3 cellular contexts compared by ENCODE assay signal in the genomic region with DNA sequence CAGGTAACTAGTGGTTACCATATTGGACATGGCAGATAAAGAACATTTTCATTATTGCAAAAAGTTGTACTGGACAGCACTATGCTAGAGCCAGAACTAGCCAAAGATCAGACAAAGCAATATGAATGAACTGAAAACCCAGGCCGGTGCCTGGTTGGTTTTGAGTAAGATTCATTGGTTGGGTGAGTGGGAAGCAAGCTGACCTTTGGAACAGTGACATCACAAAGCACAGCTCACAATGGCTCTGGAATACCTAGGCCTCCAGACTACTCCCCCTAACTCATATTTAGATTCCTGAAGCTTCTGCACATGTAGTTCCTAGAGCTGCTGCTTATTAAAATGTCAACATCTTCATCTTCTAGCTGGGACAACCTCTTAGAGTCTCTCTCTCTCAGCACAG.
TF ChIP-seq lines count a peak whose summit lies in the region.

A gene (plus strand): TSS at position 283 of the 400 bp plus-strand sequence. CDS start 57 bp downstream, at position 340.

TF ChIP-seq in K562, 482 proteins besides CTCF, POLR2A, EP300 and RAD21:
- 0 out of 2 replicates have a peak, but pooled peaks have one; percentile 8 for TF ChIP-seq EGR1 (conservative IDR thresholded peaks at IDR 0.05)
- TF ChIP-seq NFIX (CRISPR knock-in tag; IDR thresholded peaks at IDR 0.05; ENCODE audit: low read depth), result no peak
- TF ChIP-seq ATF1 (CRISPR knock-in tag; IDR thresholded peaks at IDR 0.05), result no peak
- no peak for TF ChIP-seq ATF1 (tag; IDR thresholded peaks at IDR 0.05)
- TF ChIP-seq TAL1 (IDR thresholded peaks at IDR 0.05), result no peak
- TF ChIP-seq ZNF436 (CRISPR knock-in tag; IDR thresholded peaks at IDR 0.05), result no peak
- no peak for TF ChIP-seq PCBP1 (IDR thresholded peaks at IDR 0.05; ENCODE audit: low read depth, low read length, poor library complexity, severe bottlenecking)
- TF ChIP-seq, protein P1, sequence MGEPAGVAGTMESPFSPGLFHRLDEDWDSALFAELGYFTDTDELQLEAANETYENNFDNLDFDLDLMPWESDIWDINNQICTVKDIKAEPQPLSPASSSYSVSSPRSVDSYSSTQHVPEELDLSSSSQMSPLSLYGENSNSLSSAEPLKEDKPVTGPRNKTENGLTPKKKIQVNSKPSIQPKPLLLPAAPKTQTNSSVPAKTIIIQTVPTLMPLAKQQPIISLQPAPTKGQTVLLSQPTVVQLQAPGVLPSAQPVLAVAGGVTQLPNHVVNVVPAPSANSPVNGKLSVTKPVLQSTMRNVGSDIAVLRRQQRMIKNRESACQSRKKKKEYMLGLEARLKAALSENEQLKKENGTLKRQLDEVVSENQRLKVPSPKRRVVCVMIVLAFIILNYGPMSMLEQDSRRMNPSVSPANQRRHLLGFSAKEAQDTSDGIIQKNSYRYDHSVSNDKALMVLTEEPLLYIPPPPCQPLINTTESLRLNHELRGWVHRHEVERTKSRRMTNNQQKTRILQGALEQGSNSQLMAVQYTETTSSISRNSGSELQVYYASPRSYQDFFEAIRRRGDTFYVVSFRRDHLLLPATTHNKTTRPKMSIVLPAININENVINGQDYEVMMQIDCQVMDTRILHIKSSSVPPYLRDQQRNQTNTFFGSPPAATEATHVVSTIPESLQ (CRISPR knock-in tag; IDR thresholded peaks at IDR 0.05), result no peak
- TF ChIP-seq, protein P2, sequence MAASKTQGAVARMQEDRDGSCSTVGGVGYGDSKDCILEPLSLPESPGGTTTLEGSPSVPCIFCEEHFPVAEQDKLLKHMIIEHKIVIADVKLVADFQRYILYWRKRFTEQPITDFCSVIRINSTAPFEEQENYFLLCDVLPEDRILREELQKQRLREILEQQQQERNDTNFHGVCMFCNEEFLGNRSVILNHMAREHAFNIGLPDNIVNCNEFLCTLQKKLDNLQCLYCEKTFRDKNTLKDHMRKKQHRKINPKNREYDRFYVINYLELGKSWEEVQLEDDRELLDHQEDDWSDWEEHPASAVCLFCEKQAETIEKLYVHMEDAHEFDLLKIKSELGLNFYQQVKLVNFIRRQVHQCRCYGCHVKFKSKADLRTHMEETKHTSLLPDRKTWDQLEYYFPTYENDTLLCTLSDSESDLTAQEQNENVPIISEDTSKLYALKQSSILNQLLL (CRISPR knock-in tag; IDR thresholded peaks at IDR 0.05; ENCODE audit: borderline replicate concordance), result no peak

TF ChIP-seq in liver, 16 proteins besides CTCF, POLR2A, EP300 and RAD21 (continued from another document):
- TF ChIP-seq SP1 (IDR thresholded peaks at IDR 0.05) (peak; percentile 24), FOXA1 (IDR thresholded peaks at IDR 0.05) (no peak)

TF ChIP-seq in SK-N-SH, 30 proteins besides CTCF, POLR2A, EP300 and RAD21 (continued from another document):
- TF ChIP-seq MXI1 (IDR thresholded peaks at IDR 0.05; ENCODE audit: low read depth, low read length) (no peak), CHD2 (IDR thresholded peaks at IDR 0.05; ENCODE audit: low read length, partially characterized antibody) (no peak), SIN3A (IDR thresholded peaks at IDR 0.05; ENCODE audit: borderline replicate concordance, low read depth, low read length) (no peak), RFX5 (IDR thresholded peaks at IDR 0.05; ENCODE audit: low read length) (no peak)
- TF ChIP-seq, protein P3, sequence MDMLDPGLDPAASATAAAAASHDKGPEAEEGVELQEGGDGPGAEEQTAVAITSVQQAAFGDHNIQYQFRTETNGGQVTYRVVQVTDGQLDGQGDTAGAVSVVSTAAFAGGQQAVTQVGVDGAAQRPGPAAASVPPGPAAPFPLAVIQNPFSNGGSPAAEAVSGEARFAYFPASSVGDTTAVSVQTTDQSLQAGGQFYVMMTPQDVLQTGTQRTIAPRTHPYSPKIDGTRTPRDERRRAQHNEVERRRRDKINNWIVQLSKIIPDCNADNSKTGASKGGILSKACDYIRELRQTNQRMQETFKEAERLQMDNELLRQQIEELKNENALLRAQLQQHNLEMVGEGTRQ (IDR thresholded peaks at IDR 0.05; ENCODE audit: borderline replicate concordance, low read depth, low read length), result no peak
- TF ChIP-seq, protein P4, sequence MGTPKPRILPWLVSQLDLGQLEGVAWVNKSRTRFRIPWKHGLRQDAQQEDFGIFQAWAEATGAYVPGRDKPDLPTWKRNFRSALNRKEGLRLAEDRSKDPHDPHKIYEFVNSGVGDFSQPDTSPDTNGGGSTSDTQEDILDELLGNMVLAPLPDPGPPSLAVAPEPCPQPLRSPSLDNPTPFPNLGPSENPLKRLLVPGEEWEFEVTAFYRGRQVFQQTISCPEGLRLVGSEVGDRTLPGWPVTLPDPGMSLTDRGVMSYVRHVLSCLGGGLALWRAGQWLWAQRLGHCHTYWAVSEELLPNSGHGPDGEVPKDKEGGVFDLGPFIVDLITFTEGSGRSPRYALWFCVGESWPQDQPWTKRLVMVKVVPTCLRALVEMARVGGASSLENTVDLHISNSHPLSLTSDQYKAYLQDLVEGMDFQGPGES (IDR thresholded peaks at IDR 0.05; ENCODE audit: low read depth, low read length), result no peak
- TF ChIP-seq, protein P5, sequence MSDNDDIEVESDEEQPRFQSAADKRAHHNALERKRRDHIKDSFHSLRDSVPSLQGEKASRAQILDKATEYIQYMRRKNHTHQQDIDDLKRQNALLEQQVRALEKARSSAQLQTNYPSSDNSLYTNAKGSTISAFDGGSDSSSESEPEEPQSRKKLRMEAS (IDR thresholded peaks at IDR 0.05; ENCODE audit: low read depth), result no peak
TF ChIP-seq in SK-N-SH: peak in this region for 0.
